Comparison of ENCODE assay signal across 9 cellular contexts in the genomic region with DNA sequence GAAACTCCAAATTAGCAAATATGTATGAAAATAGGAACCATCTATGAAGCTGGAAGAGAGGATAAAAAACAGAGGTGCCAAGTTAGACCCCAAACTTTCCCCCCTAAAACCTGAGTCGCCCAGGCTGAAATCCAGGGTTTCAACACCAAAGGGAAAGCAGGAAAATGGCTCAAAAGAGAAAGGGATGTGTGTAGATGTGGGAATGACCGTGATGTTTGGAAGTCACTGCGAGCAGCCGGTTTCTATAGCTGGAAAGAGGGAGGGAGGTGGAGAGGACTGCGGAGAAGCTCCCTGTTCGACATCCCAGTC. TPM values are rescaled to one million over a fixed set of nuclear protein-coding genes. Genes with fewer than 3 reads are reported as not detected.
A peak's percentile ranks its signal among the peaks of the same experiment; 100 is the strongest.
DNase-seq lines count a peak whose midpoint lies in the region; ATAC-seq and TF ChIP-seq lines count a peak whose summit lies in the region.
"Had no signal": no experiment of that assay in that cellular context is flagged by ENCODE, and none has a peak within 500 bp of the region (broad histone marks: within the 10 kb centered on the region; RNA-seq: fewer than 3 reads in every experiment).

No MANE protein-coding gene starts in this region.

- H3K4me3 Mint-ChIP-seq in activated naive CD4-positive, alpha-beta T cell treated with anti-CD3 and anti-CD28 coated beads for 36 hours = peak overlapping the region; percentile 57
- H3K4me3 Mint-ChIP-seq in MCF 10A (ENCODE audit: unreplicated experiment) = peak overlapping the region; percentile 50

- H3K4me3 ChIP-seq in mesenchymal stem cell (ENCODE audit: insufficient read depth in 1 of 2, low read depth in 1 of 2, low read length in 2 of 2) (peak overlapping the region; percentile 53 to 95), tibial nerve (peak overlapping the region; percentile 24 to 57 (median 50))

- 2% methylated on average over 4 of the region's 6 CpGs for WGBS in mesenchymal stem cell
- WGBS in tibial nerve, 2 donors = 2 to 3% methylated on average over 6 of the region's 6 CpGs

- DNase-seq in activated naive CD4-positive, alpha-beta T cell treated with anti-CD3 and anti-CD28 coated beads for 36 hours = no peak
- DNase-seq in activated naive CD4-positive, alpha-beta T cell treated with anti-CD3 and anti-CD28 coated beads, Interleukin-2, amount 50 U/mL, for 16 hours = no peak
- no peak for DNase-seq in MCF 10A (ENCODE audit: unreplicated experiment)
- no peak for DNase-seq in mesenchymal stem cell
- DNase-seq in tibial nerve (ENCODE audit: low spot score in 2 of 2) = no peak
- no peak for DNase-seq in COLO668 (lab: John Stamatoyannopoulos, UW; ENCODE audit: unreplicated experiment)

- no peak overlapping the region for H2BK5ac ChIP-seq in mesenchymal stem cell (ENCODE audit: low read depth, low read length, poor library complexity, severe bottlenecking)

- no peak overlapping the region for H2BK12ac ChIP-seq in mesenchymal stem cell (ENCODE audit: low read length in 2 of 2)

- H3K9ac ChIP-seq in mesenchymal stem cell (ENCODE audit: low read length) = peak overlapping the region; percentile 89

- no peak for TF ChIP-seq CTCF in MCF 10A (IDR thresholded peaks at IDR 0.05; ENCODE audit: unreplicated experiment)
- no peak for TF ChIP-seq CTCF in tibial nerve (IDR thresholded peaks at IDR 0.05)

- H3K36me3 ChIP-seq in mesenchymal stem cell (ENCODE audit: control insufficient read depth in 1 of 2, insufficient read depth in 2 of 2, low read depth in 1 of 2, low read length in 2 of 2) (peaks cover 27 to 29% of the 10 kb centered on the region in 2 experiments), tibial nerve (peaks cover 0 to 30% (median 0%) of the 10 kb centered on the region in 3 donors)

- peak overlapping the region; percentile 64 to 94 for H3K4ac ChIP-seq in mesenchymal stem cell (ENCODE audit: low read depth in 1 of 2, low read length in 2 of 2)

- H2AFZ ChIP-seq in mesenchymal stem cell (ENCODE audit: low read depth, low read length) = no peak overlapping the region

- H4K91ac ChIP-seq in mesenchymal stem cell (ENCODE audit: low read length) = peak overlapping the region; percentile 88

- CTCF ChIA-PET in activated naive CD4-positive, alpha-beta T cell treated with anti-CD3 and anti-CD28 coated beads for 36 hours (lab: Charles Lee) = interaction anchor here (0.7 to 1.4 kb wide), 2 partner anchors 34 to 35 kb away, joined by 3 to 4 read pairs; no protein-coding TSS in a partner anchor
- CTCF ChIA-PET in MCF 10A (lab: Yijun Ruan, JAX) = interaction anchor here (0.5 to 1.1 kb wide), 2 partner anchors 64 to 187 kb away, joined by 3 to 4 read pairs; no protein-coding TSS in a partner anchor

- ATAC-seq in GM19452 (IDR thresholded peaks at IDR 0.05; ENCODE audit: unreplicated experiment) (no peak), GM18511 (IDR thresholded peaks at IDR 0.05; ENCODE audit: unreplicated experiment) (no peak)
- ATAC-seq: HCT116 had no signal

- no peak for TF ChIP-seq EP300 in tibial nerve (IDR thresholded peaks at IDR 0.05)

- H3K27me3 ChIP-seq in mesenchymal stem cell (ENCODE audit: control insufficient read depth in 1 of 2, insufficient read depth in 1 of 2, low read length in 2 of 2) (peaks cover 3 to 20% of the 10 kb centered on the region in 2 experiments), tibial nerve (peaks cover 0 to 20% of the 10 kb centered on the region in 2 donors)

- peaks cover 29% of the 10 kb centered on the region for H3K4me1 Mint-ChIP-seq in activated naive CD4-positive, alpha-beta T cell treated with anti-CD3 and anti-CD28 coated beads for 36 hours (ENCODE audit: low read depth)
- peaks cover 31% of the 10 kb centered on the region for H3K4me1 Mint-ChIP-seq in MCF 10A (ENCODE audit: insufficient read depth, unreplicated experiment)

- peak overlapping the region; percentile 39 for H3K27ac Mint-ChIP-seq in activated naive CD4-positive, alpha-beta T cell treated with anti-CD3 and anti-CD28 coated beads for 36 hours
- no peak overlapping the region for H3K27ac Mint-ChIP-seq in MCF 10A (ENCODE audit: low read depth, unreplicated experiment)

- no peak overlapping the region for H2AK5ac ChIP-seq in mesenchymal stem cell (ENCODE audit: low read length, severe bottlenecking)

- H2BK15ac ChIP-seq in mesenchymal stem cell (ENCODE audit: low read depth, poor library complexity, severe bottlenecking) = no peak overlapping the region

- peak overlapping the region; percentile 79 to 80 for H3K18ac ChIP-seq in mesenchymal stem cell (ENCODE audit: low read depth in 1 of 2, low read length in 2 of 2)

- peaks cover 22% of the 10 kb centered on the region for H3K27me3 Mint-ChIP-seq in activated naive CD4-positive, alpha-beta T cell treated with anti-CD3 and anti-CD28 coated beads for 36 hours (ENCODE audit: low read depth)
- H3K27me3 Mint-ChIP-seq in MCF 10A (ENCODE audit: insufficient read depth, unreplicated experiment) = peaks cover 42% of the 10 kb centered on the region

- H3K9me3 Mint-ChIP-seq in activated naive CD4-positive, alpha-beta T cell treated with anti-CD3 and anti-CD28 coated beads for 36 hours = no peaks in the 10 kb centered on the region
- H3K9me3 Mint-ChIP-seq in MCF 10A (ENCODE audit: unreplicated experiment) = no peaks in the 10 kb centered on the region

- H3K27ac ChIP-seq in mesenchymal stem cell (ENCODE audit: low read length, poor library complexity, severe bottlenecking) (no peak overlapping the region), tibial nerve (peak overlapping the region in 1 of 4 donors; percentile 53)

- peaks cover 11% of the 10 kb centered on the region for H3K4me1 ChIP-seq in mesenchymal stem cell (ENCODE audit: control insufficient read depth, insufficient read depth, low read depth, low read length)
- H3K4me1 ChIP-seq in tibial nerve = peaks cover 0 to 32% (median 14%) of the 10 kb centered on the region in 4 donors

- H3K79me1 ChIP-seq in mesenchymal stem cell (replicated peaks; ENCODE audit: low read length, poor library complexity, severe bottlenecking) = peaks cover 7% of the 10 kb centered on the region

- peak overlapping the region; percentile 92 for H4K8ac ChIP-seq in mesenchymal stem cell (ENCODE audit: low read length)

- peak overlapping the region; percentile 85 for H3K4me2 ChIP-seq in mesenchymal stem cell (ENCODE audit: low read length, poor library complexity, severe bottlenecking)

- no peaks in the 10 kb centered on the region for H3K9me3 ChIP-seq in mesenchymal stem cell (ENCODE audit: control insufficient read depth, low read length)
- H3K9me3 ChIP-seq in tibial nerve = no peaks in the 10 kb centered on the region

- POLR2A ChIA-PET in MCF 10A (lab: Yijun Ruan, JAX) = interaction anchor here (1.0 to 1.3 kb wide), 3 partner anchors 8 to 35 kb away, joined by 3 to 6 read pairs (median 3); partner anchors contain the start of gene HSD17B8

- no peak overlapping the region for H3K23ac ChIP-seq in mesenchymal stem cell (ENCODE audit: low read length in 2 of 2)

- no peak for TF ChIP-seq POLR2A in tibial nerve (IDR thresholded peaks at IDR 0.05)

- H2BK120ac ChIP-seq in mesenchymal stem cell (ENCODE audit: low read depth, low read length) = no peak overlapping the region

- no TSS peak for BruUV-seq in MCF 10A (replicated peaks; lab: Mats Ljungman, UMichigan)

- peak overlapping the region in 1 of 2 experiments; percentile 53 for H3K14ac ChIP-seq in mesenchymal stem cell (ENCODE audit: low read length in 2 of 2)

- H3K36me3 Mint-ChIP-seq in activated naive CD4-positive, alpha-beta T cell treated with anti-CD3 and anti-CD28 coated beads for 36 hours (ENCODE audit: low read depth) = peaks cover 21% of the 10 kb centered on the region
- H3K36me3 Mint-ChIP-seq in MCF 10A (ENCODE audit: insufficient read depth, unreplicated experiment) = peaks cover 14% of the 10 kb centered on the region

- intact Hi-C loops in activated naive CD4-positive, alpha-beta T cell treated with anti-CD3 and anti-CD28 coated beads for 36 hours (cut with micrococcal nuclease) = no loop called here
- intact Hi-C loops in MCF 10A (cut with micrococcal nuclease) = no loop called here

RNA-seq across cellular contexts. Expression of gene RING1, which starts 4.5 kb away (rescaled TPM):
- total RNA-seq in activated naive CD4-positive, alpha-beta T cell treated with anti-CD3 and anti-CD28 coated beads for 36 hours = 10 to 100 TPM; 17.1 to 18.2 TPM
- total RNA-seq in MCF 10A (2022) (45.4 and 48.3 TPM in 2 replicates), tibial nerve (10 to 100 TPM; 16.1 to 25.2 (median 21.6) TPM)
- 45.1 TPM for polyA plus RNA-seq in mesenchymal stem cell (2013, experiment 1 of 2)
- polyA plus RNA-seq in mesenchymal stem cell (2013, experiment 2 of 2) = 46.6 TPM

RNA-seq across cellular contexts. Expression of gene HSD17B8, which starts 8.4 kb away (rescaled TPM):
- 10 to 100 TPM; 31.3 to 33.5 TPM for total RNA-seq in activated naive CD4-positive, alpha-beta T cell treated with anti-CD3 and anti-CD28 coated beads for 36 hours
- total RNA-seq in MCF 10A (2022) = 26.4 and 26.6 TPM in 2 replicates
- polyA plus RNA-seq in mesenchymal stem cell (2013, experiment 1 of 2) = 3.9 TPM
- 3.5 TPM for polyA plus RNA-seq in mesenchymal stem cell (2013, experiment 2 of 2)
- total RNA-seq in tibial nerve = 10 to 100 TPM; 10.0 to 33.9 (median 19.1) TPM

RNA-seq across cellular contexts. Expression of gene SLC39A7, which starts 12.1 kb away (rescaled TPM):
- 10 to 100 TPM; 35.9 to 39.5 TPM for total RNA-seq in activated naive CD4-positive, alpha-beta T cell treated with anti-CD3 and anti-CD28 coated beads for 36 hours
- total RNA-seq in MCF 10A (2022) (118 and 187 TPM in 2 replicates), tibial nerve (10 to 100 TPM; 45.4 to 61.3 (median 58.1) TPM)
- 120 TPM for polyA plus RNA-seq in mesenchymal stem cell (2013, experiment 1 of 2)
- polyA plus RNA-seq in mesenchymal stem cell (2013, experiment 2 of 2) = 117 TPM

RNA-seq across cellular contexts. Expression of gene RXRB, which starts 12.3 kb away (rescaled TPM):
- total RNA-seq in activated naive CD4-positive, alpha-beta T cell treated with anti-CD3 and anti-CD28 coated beads for 36 hours = 10 to 100 TPM; 50.4 to 50.6 TPM
- 29.6 and 35.1 TPM in 2 replicates for total RNA-seq in MCF 10A (2022)
- 20.3 TPM for polyA plus RNA-seq in mesenchymal stem cell (2013, experiment 1 of 2)
- polyA plus RNA-seq in mesenchymal stem cell (2013, experiment 2 of 2) = 20.2 TPM
- total RNA-seq in tibial nerve = 10 to 100 TPM; 34.3 to 64.7 (median 43.9) TPM

RNA-seq across cellular contexts. Expression of gene COL11A2, which starts 20.5 kb away (rescaled TPM):
- total RNA-seq in activated naive CD4-positive, alpha-beta T cell treated with anti-CD3 and anti-CD28 coated beads for 36 hours = 1 to 10 TPM in 1 of 2 experiments, under 1 TPM in 1; 0.88 to 1.4 TPM
- total RNA-seq in MCF 10A (2022) (0.91 and 1.5 TPM in 2 replicates), tibial nerve (1 to 10 TPM; 1.5 to 4.3 (median 2.9) TPM)
- polyA plus RNA-seq in mesenchymal stem cell (2013, experiment 1 of 2) = 0.44 TPM
- 0.37 TPM for polyA plus RNA-seq in mesenchymal stem cell (2013, experiment 2 of 2)
